Comparison of ENCODE assay signal across 8 cellular contexts in genomic region chr14:51094901-51095853, GRCh38. TPM values are rescaled to one million over a fixed set of nuclear protein-coding genes. Genes with fewer than 3 reads are reported as not detected.
DNase-seq lines count a peak whose midpoint lies in the region; ATAC-seq, FAIRE-seq and TF ChIP-seq lines count a peak whose summit lies in the region.

Gene TRIM9 (minus strand): TSS chr14:51095105. CDS start chr14:51094939, 166 bp downstream.

- H3K36me3 ChIP-seq in body of pancreas (replicated peaks in 1 of 2; ENCODE audit: insufficient read depth in 1 of 2, low read depth in 2 of 2), result no peaks in the 10 kb centered on the region

- ATAC-seq in GM18520 (IDR thresholded peaks at IDR 0.05; ENCODE audit: unreplicated experiment) (peak; percentile 96), HG03060 (IDR thresholded peaks at IDR 0.05; ENCODE audit: low read depth, unreplicated experiment) (peak; percentile 92), body of pancreas (peak; percentile 97)

- TF ChIP-seq CTCF in body of pancreas (IDR thresholded peaks at IDR 0.05), result peak in 2 of 7 experiments; percentile 6 to 25
- no peak for TF ChIP-seq CTCF in retinal pigment epithelial cell (conservative IDR thresholded peaks at IDR 0.05; ENCODE audit: low read depth, low read length)

- H3K4me1 ChIP-seq in body of pancreas, result peaks cover 21% of the 10 kb centered on the region

- no peaks in the 10 kb centered on the region for H3K9me3 ChIP-seq in body of pancreas

- intact Hi-C loops in body of pancreas (cut with DNase I), result no loop called here

- WGBS in body of pancreas, 2 donors, result 1% methylated on average over 17 to 82 of the region's 83 CpGs

- H3K4me3 ChIP-seq in body of pancreas (peak within 1 kb of the TSS; percentile 28 to 71), retinal pigment epithelial cell (ENCODE audit: low read length) (peak within 1 kb of the TSS; percentile 67)

- TF ChIP-seq POLR2A in body of pancreas (IDR thresholded peaks at IDR 0.05), result peak; percentile 11 to 48 (median 41)

- DNase-seq in NCI-H2081 treated with DMSO at 0.1 percent for 48 hours (lab: John Stamatoyannopoulos, UW) (peak; percentile 94), body of pancreas (peak; percentile 93 to 97 (median 96)), iPS DF 19.7 (ENCODE audit: low read depth, low spot score) (peak; percentile 92), retinal pigment epithelial cell (ENCODE audit: low read depth) (peak; percentile 92), RKO (ENCODE audit: low spot score) (no peak)

- peaks cover 0 to 13% of the 10 kb centered on the region in 2 donors for H3K27me3 ChIP-seq in body of pancreas

- H3K27ac ChIP-seq in body of pancreas, result peak within 1 kb of the TSS in 2 of 4 donors; percentile 19 to 40

- FAIRE-seq in TTC549 (lab: Jason Lieb, UNC), result peak; percentile 83

RNA-seq across cellular contexts. Expression of gene TRIM9, which starts in this region (rescaled TPM):
- total RNA-seq in body of pancreas, result 1 to 10 TPM in 1 of 2 donors, under 1 TPM in 1; 0.78 to 9.2 TPM
